Comparison of ENCODE assay signal across 26 cellular contexts in the genomic region with DNA sequence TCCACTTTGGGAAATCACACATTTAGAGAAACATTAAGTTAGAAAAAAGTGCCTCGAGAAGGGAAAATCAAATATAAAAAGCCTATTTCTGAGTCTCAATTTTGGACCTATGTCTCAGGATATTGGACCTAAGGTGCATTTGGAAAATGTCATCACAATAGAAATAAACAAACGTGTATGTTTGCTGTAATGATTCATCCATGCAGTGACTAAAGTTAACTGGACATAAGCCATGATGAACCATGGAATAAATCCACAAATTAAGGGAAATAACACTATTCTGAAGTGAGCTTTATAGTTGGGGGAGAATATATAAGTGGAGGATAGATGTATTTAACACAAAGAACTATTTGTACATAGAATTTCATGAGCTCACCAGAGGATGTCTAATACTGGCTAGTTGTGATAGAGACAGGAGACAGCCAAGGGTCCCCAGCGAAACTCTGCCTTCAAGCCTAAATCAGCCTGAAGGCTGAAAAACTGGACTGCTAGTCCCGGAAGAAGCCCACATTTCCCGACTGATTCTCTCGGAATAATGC.
"Had no signal": no experiment of that assay in that cellular context is flagged by ENCODE, and none has a peak within 500 bp of the region (broad histone marks: within the 10 kb centered on the region; RNA-seq: fewer than 3 reads in every experiment).

No MANE protein-coding gene starts in this region.

- H3K27me3 Mint-ChIP-seq: naive thymus-derived CD8-positive, alpha-beta T cell; stimulated activated memory B cell treated with anti-CD40 and anti-IgM and Interleukin-4, amounts not matched to agents 10 μg/mL and 1 μg/mL and 100 μg/mL, for 72 hours; stimulated activated naive CD8-positive, alpha-beta T cell treated with anti-CD3 and anti-CD28 coated beads, Interleukin-15, amount 100 ng/mL, for 72 hours; type B pancreatic cell had no signal

- H3K36me3 Mint-ChIP-seq: immature natural killer cell; naive thymus-derived CD8-positive, alpha-beta T cell; stimulated activated memory B cell treated with anti-CD40 and anti-IgM and Interleukin-4, amounts not matched to agents 10 μg/mL and 1 μg/mL and 100 μg/mL, for 72 hours; type B pancreatic cell had no signal

- H3K4me1 Mint-ChIP-seq: immature natural killer cell; naive thymus-derived CD8-positive, alpha-beta T cell; nephron; neural crest cell; stimulated activated memory B cell treated with anti-CD40 and anti-IgM and Interleukin-4, amounts not matched to agents 10 μg/mL and 1 μg/mL and 100 μg/mL, for 72 hours; stimulated activated naive CD8-positive, alpha-beta T cell treated with anti-CD3 and anti-CD28 coated beads, Interleukin-15, amount 100 ng/mL, for 72 hours had no signal

- FAIRE-seq: islet of Langerhans, kidney, pancreas had no signal

- H3K4me3 ChIP-seq: left lung, lower lobe of right lung, pancreas, prostate gland, smooth muscle cell, tibial nerve, uterus had no signal

- H3K4me2 ChIP-seq: smooth muscle cell had no signal

- ATAC-seq: left colon; left lung; lower lobe of right lung; naive thymus-derived CD8-positive, alpha-beta T cell; stimulated activated memory B cell treated with anti-CD40 and anti-IgM and Interleukin-4, amounts not matched to agents 10 μg/mL and 1 μg/mL and 100 μg/mL, for 72 hours; stimulated activated naive CD8-positive, alpha-beta T cell treated with anti-CD3 and anti-CD28 coated beads, Interleukin-15, amount 100 ng/mL, for 72 hours had no signal

- H3K9me3 Mint-ChIP-seq: nephron; neural crest cell; stimulated activated memory B cell treated with anti-CD40 and anti-IgM and Interleukin-4, amounts not matched to agents 10 μg/mL and 1 μg/mL and 100 μg/mL, for 72 hours; type B pancreatic cell had no signal

- H3K4me1 ChIP-seq: left lung, lower lobe of right lung, prostate gland, tibial nerve, uterus had no signal

- DNase-seq: hypothalamus; immature natural killer cell; kidney; left colon; left lung; lower lobe of right lung; naive thymus-derived CD8-positive, alpha-beta T cell; nucleus accumbens; pancreas; posterior cingulate gyrus; stimulated activated CD4-positive, alpha-beta T cell treated with anti-CD3 and anti-CD28 coated beads, Interleukin-1b, Interleukin-23, amount 100 ng/mL, for 48 hours; stimulated activated CD4-positive, alpha-beta T cell treated with anti-CD3 and anti-CD28 coated beads, Interleukin-2, amount 100 ng/mL, for 48 hours; stimulated activated CD4-positive, alpha-beta T cell treated with anti-CD3 and anti-CD28 coated beads, Interleukin-4, amount 100 ng/mL, for 4 hours; stimulated activated CD8-positive, alpha-beta memory T cell treated with anti-CD3 and anti-CD28 coated beads, Interleukin-4, amount 100 ng/mL, for 48 hours; stimulated activated naive CD4-positive, alpha-beta T cell treated with Interleukin-2 at 50 U/mL for 16 hours; stimulated activated naive CD8-positive, alpha-beta T cell treated with anti-CD3 and anti-CD28 coated beads, Interleukin-15, amount 100 ng/mL, for 72 hours; substantia nigra; uterus had no signal

- H3K36me3 ChIP-seq: left lung, lower lobe of right lung, pancreas, prostate gland, tibial nerve, uterus had no signal

- H3K27ac ChIP-seq: left lung, lower lobe of right lung, pancreas, prostate gland, tibial nerve, uterus had no signal

- H3K4me3 Mint-ChIP-seq: immature natural killer cell; naive thymus-derived CD8-positive, alpha-beta T cell; nephron; neural crest cell; stimulated activated memory B cell treated with anti-CD40 and anti-IgM and Interleukin-4, amounts not matched to agents 10 μg/mL and 1 μg/mL and 100 μg/mL, for 72 hours; stimulated activated naive CD8-positive, alpha-beta T cell treated with anti-CD3 and anti-CD28 coated beads, Interleukin-15, amount 100 ng/mL, for 72 hours; type B pancreatic cell had no signal

- H3K9me3 ChIP-seq: left lung, lower lobe of right lung, pancreas, prostate gland, tibial nerve, uterus had no signal

- H3K27ac Mint-ChIP-seq: immature natural killer cell; naive thymus-derived CD8-positive, alpha-beta T cell; nephron; stimulated activated memory B cell treated with anti-CD40 and anti-IgM and Interleukin-4, amounts not matched to agents 10 μg/mL and 1 μg/mL and 100 μg/mL, for 72 hours; stimulated activated naive CD8-positive, alpha-beta T cell treated with anti-CD3 and anti-CD28 coated beads, Interleukin-15, amount 100 ng/mL, for 72 hours; type B pancreatic cell had no signal

- H3K27me3 ChIP-seq: left lung, pancreas, tibial nerve, uterus had no signal
